In genomic region chr3:46566040-46566631, GRCh38 we compare ENCODE assay signal across 8 cellular contexts. TPM values are rescaled to one million over a fixed set of nuclear protein-coding genes. Genes with fewer than 3 reads are reported as not detected.
DNase-seq lines count a peak whose midpoint lies in the region; ATAC-seq and TF ChIP-seq lines count a peak whose summit lies in the region.

Gene LRRC2, minus strand, starts transcription at chr3:46566302. Its CDS starts 14,711 bp downstream, at chr3:46551591.

- DNase-seq in NCI-H345 (lab: John Stamatoyannopoulos, UW): peak; percentile 0
- no peak for DNase-seq in NCI-H345 treated with DMSO at 0.1 percent for 48 hours (lab: John Stamatoyannopoulos, UW; ENCODE audit: unreplicated experiment)
- peak; percentile 12 to 21 for DNase-seq in activated CD4-positive, alpha-beta T cell treated with anti-CD3 and anti-CD28 coated beads, Interleukin-2, amount 50 U/mL, for 48 hours
- DNase-seq in epithelial cell of esophagus (ENCODE audit: low read depth): peak; percentile 50
- peak; percentile 55 for DNase-seq in mucosa of gallbladder (ENCODE audit: low spot score)
- no peak for DNase-seq in tibial nerve (ENCODE audit: low spot score in 2 of 2)

- H3K4me3 ChIP-seq in epithelial cell of esophagus (ENCODE audit: low read length) (peak within 1 kb of the TSS; percentile 46), tibial nerve (peak within 1 kb of the TSS; percentile 25 to 55 (median 48))

- peak within 1 kb of the TSS in 1 of 4 donors; percentile 45 for H3K27ac ChIP-seq in tibial nerve

- TF ChIP-seq CTCF in epithelial cell of esophagus (IDR thresholded peaks at IDR 0.05; ENCODE audit: insufficient read depth, low read depth, low read length, missing control alignments) (no peak), tibial nerve (IDR thresholded peaks at IDR 0.05) (no peak)

- ATAC-seq in HG02840 (IDR thresholded peaks at IDR 0.05; ENCODE audit: low FRiP score, unreplicated experiment): no peak
- no peak for ATAC-seq in GM18873 (IDR thresholded peaks at IDR 0.05; ENCODE audit: low FRiP score, unreplicated experiment)

- peaks cover 0 to 16% (median 9%) of the 10 kb centered on the region in 4 donors for H3K4me1 ChIP-seq in tibial nerve

- TF ChIP-seq EP300 in tibial nerve (IDR thresholded peaks at IDR 0.05): no peak

- TF ChIP-seq POLR2A in tibial nerve (IDR thresholded peaks at IDR 0.05): no peak

- WGBS in tibial nerve, 2 donors: 1% methylated on average over 28 to 37 of the region's 39 CpGs

- H3K9me3 ChIP-seq in tibial nerve: peaks cover 0 to 8% (median 3%) of the 10 kb centered on the region in 4 donors

- H3K27me3 ChIP-seq in tibial nerve: peaks cover 0 to 27% of the 10 kb centered on the region in 2 donors

- no peaks in the 10 kb centered on the region for H3K36me3 ChIP-seq in tibial nerve

RNA-seq across cellular contexts. Expression of gene LRRC2, which starts in this region (rescaled TPM):
- total RNA-seq in mucosa of gallbladder (1.9 TPM), tibial nerve (1 to 10 TPM in 1 of 4 donors, under 1 TPM in 2, not detected in 1; 0.59 to 1.5 (median 0.60) TPM)

Comparison
In these comparisons a context has a peak if more than half of its experiments do, and no peak if none do; other contexts are left out.
1. DNase-seq: peak in NCI-H345 (single experiment), activated CD4-positive, alpha-beta T cell treated with anti-CD3 and anti-CD28 coated beads, Interleukin-2, amount 50 U/mL, for 48 hours (2 of 2), epithelial cell of esophagus (single experiment) and mucosa of gallbladder (single experiment); none in NCI-H345 treated with DMSO at 0.1 percent for 48 hours (single experiment) and tibial nerve (0 of 2).